27 cellular contexts compared by ENCODE assay signal in the genomic region with DNA sequence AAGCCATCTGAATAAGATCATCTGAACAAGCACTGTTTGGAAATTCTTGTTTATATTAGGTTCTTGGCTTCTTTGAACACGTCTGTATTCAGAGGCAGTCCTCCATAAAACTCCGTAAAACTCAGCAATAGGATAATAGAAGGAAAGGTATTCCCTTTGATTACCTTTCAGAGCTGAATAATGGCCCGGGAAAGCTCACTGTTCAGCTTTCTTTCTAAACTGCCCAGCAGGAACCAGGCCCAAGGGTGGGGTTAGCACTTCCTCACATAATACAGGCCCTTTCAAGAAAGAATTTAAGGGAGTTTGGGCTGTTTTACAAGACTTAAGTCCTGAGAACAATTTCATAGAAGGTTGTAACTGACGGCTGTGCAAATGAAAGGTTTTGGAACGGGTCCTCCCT.
"Had no signal": no experiment of that assay in that cellular context is flagged by ENCODE, and none has a peak within 500 bp of the region (broad histone marks: within the 10 kb centered on the region; RNA-seq: fewer than 3 reads in every experiment).

No MANE protein-coding gene starts in this region.

- DNase-seq: activated CD4-positive, alpha-beta T cell treated with anti-CD3 and anti-CD28 coated beads for 48 hours; activated CD4-positive, alpha-beta T cell treated with anti-CD3 and anti-CD28 coated beads, Interleukin-2, amount 50 U/mL, for 4 hours; activated CD4-positive, CD25-positive, alpha-beta regulatory T cell treated with anti-CD3 and anti-CD28 coated beads, Interleukin-2, amount 50 U/mL, for 72 hours; activated CD8-positive, alpha-beta T cell treated with anti-CD3 and anti-CD28 coated beads, Interleukin-2, amount 10 ng/mL, durations not matched to agents 7 days and 5 days; activated effector memory CD4-positive, alpha-beta T cell treated with anti-CD3 and anti-CD28 coated beads, Interleukin-2, amount 50 U/mL, for 16 hours; activated naive CD4-positive, alpha-beta T cell treated with Interleukin-2 at 50 U/mL for 16 hours; activated naive CD8-positive, alpha-beta T cell treated with anti-CD3 and anti-CD28 coated beads, Interleukin-2, amount 50 U/mL, for 24 hours; activated T-cell treated with anti-CD3 and anti-CD28 coated beads, Interleukin-2, amount 50 U/mL, for 4 hours; amniotic stem cell; body of pancreas; central memory CD4-positive, alpha-beta T cell; NCI-H1092; NCI-H1417; NCI-H1930; NCI-H2107; NCI-H2171 treated with DMSO at 0.1 percent for 48 hours; NCI-H226; NCI-H510A treated with DMSO at 0.1 percent for 48 hours; NCI-H69; NK-92 treated with Interleukin-12 subunit alpha and Interleukin-12 subunit beta, amount 100 ng/mL, for 24 hours; PC-3; SHP77 had no signal

- H3K9ac ChIP-seq: KMS-11 had no signal

- H3K4me1 ChIP-seq: ascending aorta, body of pancreas, SJSA1 had no signal

- H3K9me3 ChIP-seq: ascending aorta, body of pancreas, SJSA1 had no signal

- H3K27me3 ChIP-seq: ascending aorta, body of pancreas had no signal

- H3K36me3 ChIP-seq: ascending aorta, SJSA1 had no signal

- H3K4me3 ChIP-seq: ascending aorta, body of pancreas, SJSA1 had no signal

- ATAC-seq: activated CD8-positive, alpha-beta T cell treated with anti-CD3 and anti-CD28 coated beads, Interleukin-2, amount 10 ng/mL, durations not matched to agents 7 days and 5 days; activated naive CD4-positive, alpha-beta T cell treated with anti-CD3 and anti-CD28 coated beads, Interleukin-2, amount 50 U/mL, for 72 hours; activated naive CD8-positive, alpha-beta T cell treated with anti-CD3 and anti-CD28 coated beads, Interleukin-2, amount 50 U/mL, for 24 hours; activated T-cell treated with anti-CD3 and anti-CD28 coated beads, Interleukin-2, amount 50 U/mL, for 4 hours; body of pancreas; PC-3; SK-N-SH treated with all-trans-retinoic acid at 6 μM for 48 hours had no signal

- H3K27ac ChIP-seq: ascending aorta, body of pancreas, KMS-11, SJSA1 had no signal

- H3K4me2 ChIP-seq: KMS-11 had no signal
